ENCODE assay signal across 1 cellular context in genomic region chr11:61771995-61772455, GRCh38.
TF ChIP-seq lines count a peak whose summit lies in the region.

No MANE protein-coding gene starts in this region.

TF ChIP-seq in HepG2, 621 proteins besides CTCF, POLR2A, EP300 and RAD21:
- peak; percentile 38; the same call in 1 of the 2 replicates for TF ChIP-seq GABPB1 (CRISPR knock-in tag; IDR thresholded peaks at IDR 0.05)
- TF ChIP-seq TEAD3 (CRISPR knock-in tag; optimal IDR thresholded peaks at IDR 0.05; ENCODE audit: borderline replicate concordance): peak; percentile 19
- TF ChIP-seq ZNF263 (CRISPR knock-in tag; IDR thresholded peaks at IDR 0.05): peak; percentile 71
- TF ChIP-seq ETV5 (CRISPR knock-in tag; IDR thresholded peaks at IDR 0.05; ENCODE audit: borderline replicate concordance): no peak
- no peak for TF ChIP-seq AHDC1 (CRISPR knock-in tag; IDR thresholded peaks at IDR 0.05; ENCODE audit: borderline replicate concordance)
- TF ChIP-seq ZNF687 (CRISPR knock-in tag; IDR thresholded peaks at IDR 0.05): peak; percentile 53
- TF ChIP-seq PATZ1 (CRISPR knock-in tag; IDR thresholded peaks at IDR 0.05): peak; percentile 56
- 0 out of 2 replicates have a peak, but pooled peaks have one; percentile 25 for TF ChIP-seq BCL6 (CRISPR knock-in tag; IDR thresholded peaks at IDR 0.05)
- no peak for TF ChIP-seq EEA1 (CRISPR knock-in tag; IDR thresholded peaks at IDR 0.05; ENCODE audit: borderline replicate concordance)
- no peak for TF ChIP-seq XRCC5 (optimal IDR thresholded peaks at IDR 0.05; ENCODE audit: low read length)
